14 cellular contexts compared by ENCODE assay signal in genomic region chr2:5694016-5694690, GRCh38. TPM values are rescaled to one million over a fixed set of nuclear protein-coding genes. Genes with fewer than 3 reads are reported as not detected.
A peak's percentile ranks its signal among the peaks of the same experiment; 100 is the strongest.
DNase-seq lines count a peak whose midpoint lies in the region; ATAC-seq and TF ChIP-seq lines count a peak whose summit lies in the region.
"Had no signal": no experiment of that assay in that cellular context is flagged by ENCODE, and none has a peak within 500 bp of the region (broad histone marks: within the 10 kb centered on the region; RNA-seq: fewer than 3 reads in every experiment).

No MANE protein-coding gene starts in this region.

- peaks cover 74% of the 10 kb centered on the region for H3K79me2 ChIP-seq in neural cell (replicated peaks; ENCODE audit: insufficient read depth, low read length)

- WGBS in gastroesophageal sphincter (ENCODE audit: low coverage in 1 of 2), 2 donors: 7 to 12% methylated on average over 10 to 13 of the region's 18 CpGs

- no peak for TF ChIP-seq CTCF in brain microvascular endothelial cell (IDR thresholded peaks at IDR 0.05; ENCODE audit: low read depth, low read length, missing control alignments)
- no peak for TF ChIP-seq CTCF in neural cell (IDR thresholded peaks at IDR 0.05; ENCODE audit: poor library complexity, severe bottlenecking)
- TF ChIP-seq CTCF in gastroesophageal sphincter (IDR thresholded peaks at IDR 0.05): no peak

- no peak overlapping the region for H2AFZ ChIP-seq in neural cell (ENCODE audit: low read depth, low read length)

- TF ChIP-seq EP300 in neural cell (conservative IDR thresholded peaks at IDR 0.05; ENCODE audit: poor library complexity, severe bottlenecking): peak; percentile 21
- TF ChIP-seq EP300 in gastroesophageal sphincter (IDR thresholded peaks at IDR 0.05): no peak

- TF ChIP-seq RAD21 in neural cell (conservative IDR thresholded peaks at IDR 0.05): peak; percentile 23

- no peak for TF ChIP-seq POLR2A in gastroesophageal sphincter (IDR thresholded peaks at IDR 0.05)

- H3K9me3 ChIP-seq in ES-I3 (ENCODE audit: control insufficient read depth, insufficient read depth, low read length) (no peaks in the 10 kb centered on the region), neural cell (ENCODE audit: low read length) (no peaks in the 10 kb centered on the region), gastroesophageal sphincter (no peaks in the 10 kb centered on the region)
- H3K9me3 ChIP-seq: upper lobe of left lung had no signal

- peaks cover 27% of the 10 kb centered on the region for H3F3A ChIP-seq in neural cell (ENCODE audit: insufficient read depth, low read length, poor library complexity, severe bottlenecking)

- H3K9me2 ChIP-seq in neural cell (ENCODE audit: insufficient read depth, low read length): no peaks in the 10 kb centered on the region

- H4K20me1 ChIP-seq in neural cell (ENCODE audit: insufficient read depth): peaks cover 58% of the 10 kb centered on the region

- ATAC-seq in gastroesophageal sphincter (no peak), HG03460 (IDR thresholded peaks at IDR 0.05; ENCODE audit: unreplicated experiment) (no peak)
- ATAC-seq: GM12878 had no signal

- H3K4me1 ChIP-seq in ES-I3 (ENCODE audit: insufficient read depth, low read length) (peaks cover 8% of the 10 kb centered on the region), gastroesophageal sphincter (peaks cover 0 to 60% (median 29%) of the 10 kb centered on the region in 3 donors)

- in situ Hi-C loops in brain microvascular endothelial cell (cut with HindIII; ENCODE audit: low pct_ligation_motif_present, low sequenced_read_pairs): no loop called here

- H3K4me2 ChIP-seq in neural cell (ENCODE audit: low read length): no peak overlapping the region

- H3K4me3 ChIP-seq in brain microvascular endothelial cell (ENCODE audit: low read depth, low read length) (peak overlapping the region; percentile 84), neural cell (ENCODE audit: low read length) (peak overlapping the region; percentile 95), gastroesophageal sphincter (peak overlapping the region in 1 of 2 donors; percentile 44)
- H3K4me3 ChIP-seq: GM12878, SJSA1 had no signal

- DNase-seq in NCI-H146 treated with DMSO at 0.1 percent for 48 hours (lab: John Stamatoyannopoulos, UW; ENCODE audit: unreplicated experiment) (peak; percentile 43), brain microvascular endothelial cell (no peak), NCI-H1048 (lab: John Stamatoyannopoulos, UW) (no peak), epidermal melanocyte (ENCODE audit: insufficient read length, low spot score) (no peak)
- DNase-seq: activated naive CD4-positive, alpha-beta T cell treated with anti-CD3 and anti-CD28 coated beads, Interleukin-2, amount 50 U/mL, for 16 hours; HCEC 1CT; Kasumi-1 had no signal

- H3K36me3 ChIP-seq in ES-I3 (ENCODE audit: insufficient read depth, low read length) (no peaks in the 10 kb centered on the region), brain microvascular endothelial cell (replicated peaks) (no peaks in the 10 kb centered on the region), neural cell (ENCODE audit: insufficient read depth, low read length) (peaks cover 11% of the 10 kb centered on the region), gastroesophageal sphincter (no peaks in the 10 kb centered on the region)
- H3K36me3 ChIP-seq: SJSA1, upper lobe of left lung had no signal

- no peak overlapping the region for H3K27ac ChIP-seq in brain microvascular endothelial cell
- peak overlapping the region; percentile 99 for H3K27ac ChIP-seq in neural cell (ENCODE audit: low read length)
- no peak overlapping the region for H3K27ac ChIP-seq in gastroesophageal sphincter
- H3K27ac ChIP-seq: SJSA1, upper lobe of left lung had no signal

- peak overlapping the region; percentile 98 for H3K9ac ChIP-seq in ES-I3 (ENCODE audit: low read depth, low read length)
- H3K9ac ChIP-seq in neural cell (ENCODE audit: low read length): peak overlapping the region; percentile 98

- H3K27me3 ChIP-seq in brain microvascular endothelial cell (replicated peaks) (no peaks in the 10 kb centered on the region), neural cell (ENCODE audit: insufficient read depth, low read depth, low read length) (no peaks in the 10 kb centered on the region), gastroesophageal sphincter (peaks cover 94% of the 10 kb centered on the region)

TF ChIP-seq in neural cell, 6 proteins besides CTCF, POLR2A, EP300 and RAD21:
- peak; percentile 41 for TF ChIP-seq POLR2AphosphoS5 (IDR thresholded peaks at IDR 0.05)
- TF ChIP-seq SMC3 (conservative IDR thresholded peaks at IDR 0.05; ENCODE audit: poor library complexity): no peak
TF ChIP-seq in neural cell: peak in this region for 1.

RNA-seq across cellular contexts. Expression of gene SOX11, which starts 2.0 kb away (rescaled TPM):
- polyA plus RNA-seq in neural cell: 135 and 146 TPM in 2 replicates
- polyA minus RNA-seq in neural cell: 578 and 597 TPM in 2 replicates
- total RNA-seq in gastroesophageal sphincter: under 1 TPM; 0.73 to 0.94 (median 0.82) TPM
